14 cellular contexts compared by ENCODE assay signal in the genomic region with DNA sequence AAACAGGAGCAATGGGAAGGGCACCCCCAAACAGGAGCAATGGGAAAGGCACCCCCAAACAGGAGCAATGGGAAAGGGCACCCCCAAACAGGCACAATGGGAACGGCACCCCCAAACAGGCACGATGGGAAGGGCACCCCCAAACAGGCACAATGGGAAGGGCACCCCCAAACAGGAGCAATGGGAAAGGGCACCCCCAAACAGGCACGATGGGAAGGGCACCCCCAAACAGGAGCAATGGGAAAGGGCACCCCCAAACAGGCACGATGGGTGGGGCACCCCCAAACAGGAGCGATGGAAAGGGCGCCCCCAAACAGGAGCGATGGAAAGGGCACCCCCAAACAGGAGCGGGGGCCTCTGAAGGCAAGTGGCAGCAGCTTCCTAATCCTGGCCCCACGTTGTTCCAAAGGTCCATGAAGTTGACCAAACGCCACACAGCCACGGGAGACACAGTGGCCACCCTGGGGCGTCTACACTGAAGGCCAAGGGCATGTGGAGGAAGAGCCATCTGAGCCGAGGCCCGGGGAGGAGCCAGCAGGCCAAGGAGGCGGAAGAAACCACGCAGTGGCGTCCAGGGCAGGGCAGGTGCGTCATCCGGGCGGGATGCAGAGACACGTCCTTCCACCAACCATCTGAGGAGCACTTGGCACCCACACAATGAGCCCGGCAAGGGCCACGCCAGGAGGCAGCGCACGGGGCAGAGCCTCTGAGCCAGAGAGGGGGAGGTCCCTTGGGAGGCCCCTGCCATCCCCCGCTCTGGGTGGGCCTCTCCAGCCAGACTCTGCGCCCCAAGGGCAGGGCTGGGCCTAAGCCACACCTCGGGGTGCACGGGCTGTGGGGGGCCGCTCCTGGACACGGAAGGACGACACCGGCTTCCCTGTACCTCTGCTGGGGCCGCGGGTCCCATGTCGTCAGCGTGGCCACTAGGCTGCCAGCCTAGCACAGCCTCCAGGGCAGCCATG. TPM values are rescaled to one million over a fixed set of nuclear protein-coding genes. Genes with fewer than 3 reads are reported as not detected.
"Had no signal": no experiment of that assay in that cellular context is flagged by ENCODE, and none has a peak within 500 bp of the region (broad histone marks: within the 10 kb centered on the region; RNA-seq: fewer than 3 reads in every experiment).

No MANE protein-coding gene starts in this region.

- DNase-seq: activated CD4-positive, CD25-positive, alpha-beta regulatory T cell treated with anti-CD3 and anti-CD28 coated beads, Interleukin-2, amount 50 U/mL, for 72 hours; activated gamma-delta T cell; activated T-cell treated with anti-CD3 and anti-CD28 coated beads, Interleukin-2, amount 50 U/mL, for 48 hours; brain microvascular endothelial cell; dermis blood vessel endothelial cell; islet precursor cell had no signal

- H3K4me3 ChIP-seq: esophagus muscularis mucosa, heart right ventricle, stomach, thoracic aorta had no signal

- H3K36me3 Mint-ChIP-seq: activated naive CD8-positive, alpha-beta T cell had no signal

- H3K4me3 Mint-ChIP-seq: activated CD4-positive, alpha-beta memory T cell treated with anti-CD3 and anti-CD28 coated beads, Interleukin-2, amount 10 ng/mL, durations not matched to agents 7 days and 5 days; activated naive CD8-positive, alpha-beta T cell had no signal

- H3K9me3 ChIP-seq: esophagus muscularis mucosa, heart right ventricle, stomach, thoracic aorta had no signal

- H3K36me3 ChIP-seq: brain microvascular endothelial cell, esophagus muscularis mucosa, heart right ventricle, stomach, thoracic aorta had no signal

- H3K27ac ChIP-seq: brain microvascular endothelial cell, esophagus muscularis mucosa, thoracic aorta had no signal

- H3K27me3 Mint-ChIP-seq: activated naive CD8-positive, alpha-beta T cell had no signal

- H3K27ac Mint-ChIP-seq: activated CD4-positive, alpha-beta memory T cell treated with anti-CD3 and anti-CD28 coated beads, Interleukin-2, amount 10 ng/mL, durations not matched to agents 7 days and 5 days; activated naive CD8-positive, alpha-beta T cell had no signal

RNA-seq across cellular contexts. Expression of a gene that starts 21.5 kb away (rescaled TPM):
- total RNA-seq: activated CD4-positive, alpha-beta memory T cell treated with anti-CD3 and anti-CD28 coated beads, Interleukin-2, amount 10 ng/mL, durations not matched to agents 7 days and 5 days; dermis blood vessel endothelial cell; left ventricle myocardium superior; mesenteric fat pad; thoracic aorta had no signal
- polyA plus RNA-seq: heart right ventricle had no signal
